In the genomic region with DNA sequence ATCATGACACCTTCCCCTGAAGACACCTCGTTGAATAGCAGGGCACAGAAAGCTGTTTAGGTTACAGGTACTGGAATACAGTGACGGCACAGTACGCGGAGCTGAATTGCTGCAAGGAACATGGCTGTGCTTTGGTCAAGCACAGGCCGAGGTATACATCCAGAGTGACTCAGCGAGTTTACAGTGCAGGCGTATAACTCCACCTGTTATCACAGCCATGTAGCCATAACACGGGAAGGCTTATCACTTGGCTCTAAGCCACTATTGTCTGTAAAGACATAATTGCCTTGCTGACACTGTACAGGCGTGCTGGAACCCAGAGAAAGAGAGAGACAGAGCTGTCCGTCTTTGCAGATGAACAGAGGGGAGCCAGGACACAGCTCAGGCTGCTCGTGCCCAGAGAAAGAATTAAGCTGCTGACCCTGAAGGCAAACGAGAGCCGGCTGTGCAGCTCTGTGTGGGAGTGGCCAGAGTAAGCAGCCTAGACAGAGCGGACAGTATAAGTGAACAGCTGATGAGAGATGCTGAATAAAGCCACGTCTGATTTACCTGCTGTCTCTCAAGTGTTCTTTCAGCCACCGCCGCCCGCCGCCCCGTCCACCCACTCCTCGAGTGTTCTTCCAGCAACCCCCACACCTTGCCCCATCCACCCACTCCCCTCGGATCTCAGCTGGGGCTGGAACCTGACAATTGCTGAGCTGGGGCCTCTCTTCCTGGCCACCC, we compare ENCODE assay signal across 9 cellular contexts.
A peak's percentile ranks its signal among the peaks of the same experiment; 100 is the strongest.
DNase-seq lines count a peak whose midpoint lies in the region; ATAC-seq and TF ChIP-seq lines count a peak whose summit lies in the region.
"Had no signal": no experiment of that assay in that cellular context is flagged by ENCODE, and none has a peak within 500 bp of the region (broad histone marks: within the 10 kb centered on the region; RNA-seq: fewer than 3 reads in every experiment).

No MANE protein-coding gene starts in this region.

- peak; percentile 70 for ATAC-seq in Panc1
- ATAC-seq in mucosa of descending colon: peak; percentile 55

- TF ChIP-seq EP300 in tibial nerve (IDR thresholded peaks at IDR 0.05): no peak

- H3K4me1 ChIP-seq in Panc1 (ENCODE audit: control insufficient read depth, insufficient read depth, low read length): peaks cover 15% of the 10 kb centered on the region
- peaks cover 57% of the 10 kb centered on the region for H3K4me1 ChIP-seq in mucosa of descending colon (ENCODE audit: low read depth)
- H3K4me1 ChIP-seq in tibial nerve: peaks cover 0 to 53% (median 18%) of the 10 kb centered on the region in 4 donors

- H3K27ac Mint-ChIP-seq in endothelial cell (ENCODE audit: unreplicated experiment): peak overlapping the region; percentile 4

- no peak for TF ChIP-seq POLR2A in tibial nerve (IDR thresholded peaks at IDR 0.05)

- intact Hi-C loops in Panc1 (cut with micrococcal nuclease; ENCODE audit: unreplicated experiment): no loop called here
- intact Hi-C loops in mucosa of descending colon (cut with DNase I, micrococcal nuclease): loop anchor here (5.0 kb wide), 1 partner anchor 88 kb away; the partner anchor contains the start of gene PPP1CB (in 2 of the 2)

- no peak for TF ChIP-seq CTCF in Panc1 (IDR thresholded peaks at IDR 0.05)
- no peak for TF ChIP-seq CTCF in endothelial cell (IDR thresholded peaks at IDR 0.05; ENCODE audit: unreplicated experiment)
- TF ChIP-seq CTCF in mucosa of descending colon (IDR thresholded peaks at IDR 0.05): no peak
- no peak for TF ChIP-seq CTCF in tibial nerve (IDR thresholded peaks at IDR 0.05)

- peaks cover 4% of the 10 kb centered on the region for H3K27me3 Mint-ChIP-seq in endothelial cell (ENCODE audit: unreplicated experiment)

- no peaks in the 10 kb centered on the region for H3K9me3 Mint-ChIP-seq in endothelial cell (ENCODE audit: unreplicated experiment)

- BruUV-seq in Panc1 (replicated peaks; lab: Mats Ljungman, UMichigan): no TSS peak

- 58 to 59% methylated on average over 22 of the region's 22 CpGs for WGBS in tibial nerve, 2 donors

- no peaks in the 10 kb centered on the region for H3K27me3 ChIP-seq in Panc1 (ENCODE audit: control insufficient read depth, insufficient read depth, low read length)
- H3K27me3 ChIP-seq in tibial nerve: no peaks in the 10 kb centered on the region

- DNase-seq in Panc1 (ENCODE audit: low read depth, low spot score) (no peak), endothelial cell (ENCODE audit: low spot score) (no peak), mucosa of descending colon (peak; percentile 63 to 75 (median 67)), tibial nerve (ENCODE audit: low spot score in 2 of 2) (no peak), OCI-M2 (lab: John Stamatoyannopoulos, UW; ENCODE audit: unreplicated experiment) (no peak), NOMO-1 treated with dmso at 0.1 percent for 144 hours (lab: John Stamatoyannopoulos, UW; ENCODE audit: unreplicated experiment) (no peak), HK-2 (ENCODE audit: unreplicated experiment) (no peak)
- DNase-seq in stimulated activated CD4-positive, alpha-beta T cell treated with anti-CD3 and anti-CD28 coated beads, Interleukin-4, amount 100 ng/mL, for 4 hours: no peak
- DNase-seq: RPMI8226 had no signal

- H3K9me3 ChIP-seq in Panc1 (ENCODE audit: control insufficient read depth, insufficient read depth, low read depth, low read length) (no peaks in the 10 kb centered on the region), mucosa of descending colon (no peaks in the 10 kb centered on the region), tibial nerve (no peaks in the 10 kb centered on the region)

- in situ Hi-C loops in Panc1 (cut with HindIII; ENCODE audit: low pct_unique_long_range_greater_than_20kb, low sequenced_read_pairs): no loop called here

- H3K4me3 Mint-ChIP-seq in endothelial cell (ENCODE audit: unreplicated experiment): no peak overlapping the region

- H3K4me3 ChIP-seq in Panc1 (ENCODE audit: low read depth in 2 of 2, low read length in 2 of 2) (no peak overlapping the region), mucosa of descending colon (no peak overlapping the region), tibial nerve (no peak overlapping the region)

- POLR2A ChIA-PET in Panc1 (lab: Charles Lee): interaction anchor here (0.6 kb wide), 1 partner anchor 12 kb away, joined by 4 read pairs; no protein-coding TSS in a partner anchor

- CTCF ChIA-PET in Panc1 (lab: Charles Lee): interaction anchor here (0.5 to 1.2 kb wide), 3 partner anchors 70 to 290 kb away, joined by 3 to 6 read pairs (median 6); no protein-coding TSS in a partner anchor

- H3K4me1 Mint-ChIP-seq in endothelial cell (ENCODE audit: unreplicated experiment): no peaks in the 10 kb centered on the region

- H3K27ac ChIP-seq in Panc1 (ENCODE audit: low read length): no peak overlapping the region
- H3K27ac ChIP-seq in tibial nerve: peak overlapping the region in 3 of 4 donors; percentile 47 to 66 (median 53)

- no peaks in the 10 kb centered on the region for H3K36me3 Mint-ChIP-seq in endothelial cell (ENCODE audit: low read depth, unreplicated experiment)

- H3K36me3 ChIP-seq in Panc1 (ENCODE audit: control insufficient read depth, insufficient read depth, low read length) (no peaks in the 10 kb centered on the region), mucosa of descending colon (ENCODE audit: low read depth) (peaks cover 3% of the 10 kb centered on the region), tibial nerve (no peaks in the 10 kb centered on the region)

Comparison
In these comparisons a context has a peak if more than half of its experiments do, and no peak if none do; other contexts are left out.
1. DNase-seq: peak in mucosa of descending colon (3 of 3); none in Panc1 (single experiment), endothelial cell (single experiment), tibial nerve (0 of 2), OCI-M2 (single experiment), NOMO-1 treated with dmso at 0.1 percent for 144 hours (single experiment), stimulated activated CD4-positive, alpha-beta T cell treated with anti-CD3 and anti-CD28 coated beads, Interleukin-4, amount 100 ng/mL, for 4 hours (0 of 2) and HK-2 (single experiment).